In genomic region chr14:75548544-75548943, GRCh38 we compare ENCODE assay signal across 13 cellular contexts. TPM values are rescaled to one million over a fixed set of nuclear protein-coding genes. Genes with fewer than 3 reads are reported as not detected.
DNase-seq lines count a peak whose midpoint lies in the region; ATAC-seq, FAIRE-seq and TF ChIP-seq lines count a peak whose summit lies in the region.
"Had no signal": no experiment of that assay in that cellular context is flagged by ENCODE, and none has a peak within 500 bp of the region (broad histone marks: within the 10 kb centered on the region; RNA-seq: fewer than 3 reads in every experiment).

No MANE protein-coding gene starts in this region.

- TF ChIP-seq POLR2A in GM12878 (IDR thresholded peaks at IDR 0.05; ENCODE audit: low read depth, low read length), result no peak
- TF ChIP-seq POLR2A in upper lobe of left lung (IDR thresholded peaks at IDR 0.05), result no peak

- WGBS in GM12878 (ENCODE audit: insufficient coverage, insufficient replicate concordance, low lambda C conversion rate, missing lambda C conversion rate), result 21% methylated on average over 7 of the region's 7 CpGs
- WGBS in upper lobe of left lung, 2 donors, result 73 to 76% methylated on average over 5 to 7 of the region's 7 CpGs

- H3K36me3 ChIP-seq in GM12878 (ENCODE audit: control insufficient read depth in 2 of 2, insufficient read depth in 2 of 2, low read length in 1 of 2) (peaks cover 8 to 16% of the 10 kb centered on the region in 2 experiments; a peak in 3 of 4 replicates), mucosa of descending colon (ENCODE audit: low read depth) (no peaks in the 10 kb centered on the region), upper lobe of left lung (peaks cover 0 to 6% (median 3%) of the 10 kb centered on the region in 4 donors)

- no peaks in the 10 kb centered on the region for H3K27me3 ChIP-seq in GM12878 (replicated peaks in 1 of 2; ENCODE audit: control insufficient read depth in 2 of 2, insufficient read depth in 2 of 2, low read length in 1 of 2)
- no peaks in the 10 kb centered on the region for H3K27me3 ChIP-seq in upper lobe of left lung
- H3K27me3 ChIP-seq: BLaER1 treated with 17β-estradiol and CSF1 and Interleukin-3, amounts not matched to agents 10 nM and 100 nM had no signal

- CTCF ChIA-PET in GM12878 (lab: Yijun Ruan, JAX), result interaction anchor here (0.8 to 25.9 kb wide), 10 partner anchors 9 to 108 kb away, joined by 3 to 481 read pairs (median 6); partner anchors contain the start of gene BATF

- SMC1A ChIA-PET in GM12878 (lab: Charles Lee; ENCODE audit: uncharacterized antibody, unreplicated experiment), result interaction anchor here (0.7 to 13.7 kb wide), 13 partner anchors 8 to 220 kb away, joined by 3 to 257 read pairs (median 6); partner anchors contain the start of gene BATF

- intact Hi-C loops in GM12878 (cut with micrococcal nuclease; ENCODE audit: unreplicated experiment), result loop anchor here (10.0 kb wide), 1 partner anchor 54 kb away; no protein-coding TSS in a partner anchor
- intact Hi-C loops in mucosa of descending colon (cut with DNase I, micrococcal nuclease), result no loop called here

- H3K4me1 ChIP-seq in GM12878 (ENCODE audit: control insufficient read depth, insufficient read depth, low read length) (peaks cover 26% of the 10 kb centered on the region), mucosa of descending colon (ENCODE audit: low read depth) (peaks cover 4% of the 10 kb centered on the region), upper lobe of left lung (peaks cover 0 to 5% (median 4%) of the 10 kb centered on the region in 4 donors)

- peak overlapping the region; percentile 36 for H3K4me2 ChIP-seq in GM12878 (ENCODE audit: control insufficient read depth, insufficient read depth)

- RAD21 ChIA-PET in GM12878 (lab: Charles Lee; ENCODE audit: unreplicated experiment), result interaction anchor here (0.5 to 3.2 kb wide), 12 partner anchors 8 to 104 kb away, joined by 3 to 38 read pairs (median 6); partner anchors contain the start of gene BATF

- H3K9ac ChIP-seq in GM12878 (ENCODE audit: control insufficient read depth, insufficient read depth, low read length), result peak overlapping the region; percentile 25; the same call in 1 of the 2 replicates

- TF ChIP-seq EP300 in GM12878 (IDR thresholded peaks at IDR 0.05; ENCODE audit: borderline replicate concordance in 1 of 2, control insufficient read depth in 1 of 2, low read depth in 2 of 2, low read length in 2 of 2) (no peak), upper lobe of left lung (IDR thresholded peaks at IDR 0.05) (no peak)

- no peak for TF ChIP-seq RAD21 in GM12878 (IDR thresholded peaks at IDR 0.05; ENCODE audit: insufficient read depth, low read depth, low read length)

- no peak for FAIRE-seq in GM12878 (lab: Jason Lieb, UNC)

- no peaks in the 10 kb centered on the region; the same call in 1 of the 2 replicates for H4K20me1 ChIP-seq in GM12878 (ENCODE audit: control insufficient read depth, insufficient read depth)

- DNase-seq in HCEC 1CT, result peak; percentile 55
- no peak for DNase-seq in GM12878 (ENCODE audit: low read depth, low spot score)
- peak in 1 of 3 donors; percentile 51 for DNase-seq in mucosa of descending colon
- DNase-seq in upper lobe of left lung, result no peak
- DNase-seq in GM03348 (ENCODE audit: low spot score), result no peak
- DNase-seq: aorta, NCI-H526 treated with DMSO at 0.1 percent for 48 hours, RPMI8226 had no signal

- H3K27ac ChIP-seq in C4-2B (peak overlapping the region; percentile 3), GM12878 (ENCODE audit: control insufficient read depth, insufficient read depth) (peak overlapping the region; percentile 53), upper lobe of left lung (no peak overlapping the region)

- POLR2A ChIA-PET in GM12878 (lab: Charles Lee), result interaction anchor here (0.6 to 2.9 kb wide), 10 partner anchors 9 to 112 kb away, joined by 3 to 17 read pairs (median 5); partner anchors contain the start of genes ERG28 and TTLL5

- H3K4me3 ChIP-seq in GM12878 (no peak overlapping the region), mucosa of descending colon (no peak overlapping the region), upper lobe of left lung (no peak overlapping the region)
- H3K4me3 ChIP-seq: BLaER1 treated with 17β-estradiol and CSF1 and Interleukin-3, amounts not matched to agents 10 nM and 100 nM had no signal

- TF ChIP-seq CTCF in C4-2B (conservative IDR thresholded peaks at IDR 0.05) (no peak), GM12878 (IDR thresholded peaks at IDR 0.05 in 2 of 3, conservative IDR thresholded peaks at IDR 0.05 in 1 of 3; ENCODE audit: control insufficient read depth in 2 of 3, extremely low read depth in 1 of 3, insufficient read depth in 1 of 3, low read depth in 3 of 3, low read length in 3 of 3) (no peak), mucosa of descending colon (IDR thresholded peaks at IDR 0.05) (no peak), upper lobe of left lung (IDR thresholded peaks at IDR 0.05) (no peak)

- ATAC-seq in GM12878, result peak; percentile 6; the same call in 1 of the 3 replicates
- peak; percentile 70 for ATAC-seq in mucosa of descending colon
- ATAC-seq in upper lobe of left lung (ENCODE audit: low FRiP score in 2 of 2), result no peak
- ATAC-seq in HG03342 (IDR thresholded peaks at IDR 0.05; ENCODE audit: unreplicated experiment), result no peak

- BruUV-seq in GM12878 (replicated peaks; lab: Mats Ljungman, UMichigan), result no TSS peak

- in situ Hi-C loops in GM12878 (cut with MboI), result loop anchor here (25.0 kb wide), 1 partner anchor 1786 kb away; a partner anchor contains a TSS

- H2AFZ ChIP-seq in GM12878 (ENCODE audit: control insufficient read depth, low read depth, low read length), result no peak overlapping the region

- peaks cover 19% of the 10 kb centered on the region for H3K79me2 ChIP-seq in GM12878 (ENCODE audit: control insufficient read depth, insufficient read depth, low read length)

- H3K9me3 ChIP-seq in GM12878 (replicated peaks; ENCODE audit: control insufficient read depth, insufficient read depth, low read length) (no peaks in the 10 kb centered on the region), mucosa of descending colon (no peaks in the 10 kb centered on the region), upper lobe of left lung (no peaks in the 10 kb centered on the region)
- H3K9me3 ChIP-seq: BLaER1 treated with 17β-estradiol and CSF1 and Interleukin-3, amounts not matched to agents 10 nM and 100 nM had no signal

TF ChIP-seq in GM12878, 131 proteins besides CTCF, POLR2A, EP300 and RAD21 (continues in another document):
- TF ChIP-seq EZH2 (IDR thresholded peaks at IDR 0.05; ENCODE audit: borderline replicate concordance, control insufficient read depth, low read depth, low read length), result no peak
- TF ChIP-seq HDGF (IDR thresholded peaks at IDR 0.05), result no peak

RNA-seq across cellular contexts. Expression of gene BATF, which starts 26.3 kb away (rescaled TPM):
- total RNA-seq in GM12878 (2013; cell fraction: nucleolus; rRNA removed), result 55.3 and 58.4 TPM in 2 replicates
- total RNA-seq in GM12878 (2014; rRNA removed) (153 and 158 TPM in 2 replicates), GM12878 (2014; rRNA removed; fragmentation: Illumina TruSeq; extraction: Trizol) (94.0 and 99.6 TPM in 2 replicates), GM12878 (2021) (99.8 and 107 TPM in 2 replicates), mucosa of descending colon (1 to 10 TPM; 1.7 to 3.0 (median 2.3) TPM), upper lobe of left lung (10 to 100 TPM in 5 of 6 donors, 1 to 10 TPM in 1; 5.4 to 25.1 (median 10.8) TPM)
- 105 TPM for polyA plus RNA-seq in GM12878 (2011; ENCODE audit: low read depth)
- polyA plus RNA-seq in GM12878 (2011; rRNA removed) (53.9 and 98.3 TPM in 2 replicates), GM12878 (2014; fragmentation: Illumina TruSeq; extraction: Trizol) (30.7 and 93.4 TPM in 2 replicates), GM12878 (2014; fragmentation: Nextera tagmentation; extraction: Ambion mirVana) (10 to 100 TPM in 1 of 2 experiments, 1 to 10 TPM in 1; 10.0 to 30.9 TPM), GM12878 (2014; rRNA removed) (147 and 176 TPM in 2 replicates), GM12878 (2016; fragmentation: Nextera tagmentation; extraction: Ambion mirVana) (100 to 1,000 TPM; 133 to 154 TPM)
- polyA plus RNA-seq in GM12878 (2011; cell fraction: cytosol; rRNA removed), result 136 and 190 TPM in 2 replicates
- 87.8 and 92.3 TPM in 2 replicates for polyA plus RNA-seq in GM12878 (2011; cell fraction: nucleus; rRNA removed)
- 86.3 and 91.1 TPM in 2 replicates for polyA plus RNA-seq in GM12878 (2012)
- 18.5 and 50.6 TPM in 2 replicates for polyA minus RNA-seq in GM12878 (2011; rRNA and poly(A)+ RNA removed)
- polyA minus RNA-seq in GM12878 (2011; cell fraction: cytosol; rRNA and poly(A)+ RNA removed), result 21.5 and 22.8 TPM in 2 replicates
- polyA minus RNA-seq in GM12878 (2011; cell fraction: nucleus; rRNA and poly(A)+ RNA removed), result 22.0 and 37.2 TPM in 2 replicates
- total RNA-seq: G401, kidney epithelial cell had no signal

RNA-seq across cellular contexts. Expression of gene FLVCR2, which starts 29.9 kb away (rescaled TPM):
- 10.7 and 13.0 TPM in 2 replicates for total RNA-seq in GM12878 (2013; cell fraction: nucleolus; rRNA removed)
- total RNA-seq in GM12878 (2014; rRNA removed) (0.98 and 1.8 TPM in 2 replicates), GM12878 (2014; rRNA removed; fragmentation: Illumina TruSeq; extraction: Trizol) (1.2 and 1.8 TPM in 2 replicates), GM12878 (2021) (1.7 and 3.7 TPM in 2 replicates), mucosa of descending colon (10 to 100 TPM; 19.2 to 37.5 (median 35.3) TPM), upper lobe of left lung (10 to 100 TPM; 19.4 to 41.3 (median 31.8) TPM)
- 0.88 TPM for polyA plus RNA-seq in GM12878 (2011; ENCODE audit: low read depth)
- polyA plus RNA-seq in GM12878 (2011; rRNA removed) (2.9 and 3.1 TPM in 2 replicates), GM12878 (2014; fragmentation: Illumina TruSeq; extraction: Trizol) (1.8 and 2.2 TPM in 2 replicates), GM12878 (2014; fragmentation: Nextera tagmentation; extraction: Ambion mirVana) (under 1 TPM; 0.24 to 0.47 TPM), GM12878 (2014; rRNA removed) (1.0 and 1.4 TPM in 2 replicates), GM12878 (2016; fragmentation: Nextera tagmentation; extraction: Ambion mirVana) (1 to 10 TPM; 1.0 to 1.8 TPM)
- polyA plus RNA-seq in GM12878 (2011; cell fraction: cytosol; rRNA removed), result 1.5 and 1.8 TPM in 2 replicates
- polyA plus RNA-seq in GM12878 (2011; cell fraction: nucleus; rRNA removed), result 2.6 and 2.8 TPM in 2 replicates
- polyA plus RNA-seq in GM12878 (2012), result 1.1 and 1.8 TPM in 2 replicates
- 2.6 and 4.5 TPM in 2 replicates for polyA minus RNA-seq in GM12878 (2011; rRNA and poly(A)+ RNA removed)
- polyA minus RNA-seq in GM12878 (2011; cell fraction: cytosol; rRNA and poly(A)+ RNA removed), result 0.62 and 1.7 TPM in 2 replicates
- polyA minus RNA-seq in GM12878 (2011; cell fraction: nucleus; rRNA and poly(A)+ RNA removed), result 2.3 and 3.1 TPM in 2 replicates

Comparison
In these comparisons a context has a peak if more than half of its experiments do, and no peak if none do; other contexts are left out.
1. H3K27ac ChIP-seq: peak in C4-2B (single experiment) and GM12878 (single experiment); none in upper lobe of left lung (0 of 4).
2. ATAC-seq: peak in GM12878 (single experiment) and mucosa of descending colon (single experiment); none in upper lobe of left lung (0 of 2) and HG03342 (single experiment).